In the genomic region with DNA sequence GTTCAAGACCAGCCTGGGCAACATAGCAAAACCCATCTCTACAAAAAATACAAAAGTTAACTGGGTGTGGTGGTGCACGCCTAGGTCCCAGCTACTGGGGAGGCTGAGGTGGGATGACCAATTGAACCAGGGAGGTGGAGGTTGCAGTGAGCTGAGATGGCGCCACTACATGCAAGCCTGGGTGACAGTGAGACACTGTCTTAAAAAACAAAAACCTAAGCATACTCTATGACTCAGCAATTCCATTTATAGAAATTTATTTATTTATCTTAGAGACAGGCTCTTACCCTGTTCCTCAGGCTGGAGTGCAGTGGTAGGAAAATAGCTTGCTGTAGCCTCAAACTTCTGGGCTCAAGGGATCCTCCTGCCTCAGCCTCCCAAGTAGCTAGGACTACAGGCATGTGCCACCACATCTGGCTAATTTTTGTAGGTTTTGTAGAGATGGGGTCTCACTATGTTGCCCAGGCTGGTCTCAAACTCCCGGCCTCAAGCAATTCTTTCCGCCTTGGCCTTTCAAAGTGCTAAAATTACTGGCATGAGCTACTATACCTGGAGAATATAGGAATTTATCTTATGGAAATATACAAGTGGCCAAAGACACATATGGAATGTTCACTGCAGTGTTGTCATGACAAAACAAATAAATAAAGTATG, we compare ENCODE assay signal across 1 cellular context.
A peak's percentile ranks its signal among the peaks of the same experiment; 100 is the strongest.
TF ChIP-seq lines count a peak whose summit lies in the region.

No MANE protein-coding gene starts in this region.

TF ChIP-seq in HepG2, 621 proteins besides CTCF, POLR2A, EP300 and RAD21:
- TF ChIP-seq NFE2L2 (IDR thresholded peaks at IDR 0.05; ENCODE audit: low read length) (peak; percentile 30; the same call in 1 of the 2 replicates), HCFC1 (IDR thresholded peaks at IDR 0.05; ENCODE audit: low read depth, low read length) (no peak), CREM (IDR thresholded peaks at IDR 0.05) (no peak), CREM (CRISPR knock-in tag; IDR thresholded peaks at IDR 0.05) (no peak), POLR2G (IDR thresholded peaks at IDR 0.05; ENCODE audit: low read depth, low read length) (no peak), ZNF121 (CRISPR knock-in tag; IDR thresholded peaks at IDR 0.05) (0 out of 2 replicates have a peak, but pooled peaks have one; percentile 20), HNRNPH1 (optimal IDR thresholded peaks at IDR 0.05; ENCODE audit: low read depth, low read length) (no peak), MAFK (conservative IDR thresholded peaks at IDR 0.05 in 1 of 2, IDR thresholded peaks at IDR 0.05 in 1 of 2; ENCODE audit: low read length in 2 of 2) (peak in 1 of 2 experiments; percentile 12; a peak in 2 of 4 replicates)
- TF ChIP-seq, protein P1, sequence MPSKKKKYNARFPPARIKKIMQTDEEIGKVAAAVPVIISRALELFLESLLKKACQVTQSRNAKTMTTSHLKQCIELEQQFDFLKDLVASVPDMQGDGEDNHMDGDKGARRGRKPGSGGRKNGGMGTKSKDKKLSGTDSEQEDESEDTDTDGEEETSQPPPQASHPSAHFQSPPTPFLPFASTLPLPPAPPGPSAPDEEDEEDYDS (CRISPR knock-in tag; IDR thresholded peaks at IDR 0.05): no peak
